In genomic region chr17:51245535-51245934, GRCh38 we compare ENCODE assay signal across 24 cellular contexts.
"Had no signal": no experiment of that assay in that cellular context is flagged by ENCODE, and none has a peak within 500 bp of the region (broad histone marks: within the 10 kb centered on the region; RNA-seq: fewer than 3 reads in every experiment).

No MANE protein-coding gene starts in this region.

- H2AFZ ChIP-seq: hepatocyte had no signal

- DNase-seq: effector memory CD8-positive, alpha-beta T cell; esophagus squamous epithelium; foreskin keratinocyte; head of caudate nucleus; kidney glomerular epithelial cell; mesendoderm; naive thymus-derived CD4-positive, alpha-beta T cell; psoas muscle; retina; right lobe of liver; spleen; stimulated activated CD4-positive, alpha-beta T cell treated with anti-CD3 and anti-CD28 coated beads, Interleukin-15, amount 100 ng/mL, for 24 hours; stimulated activated CD4-positive, alpha-beta T cell treated with anti-CD3 and anti-CD28 coated beads, Interleukin-1b, Interleukin-23, amount 100 ng/mL, for 48 hours; stimulated activated CD4-positive, alpha-beta T cell treated with anti-CD3 and anti-CD28 coated beads, Interleukin-4, amount 100 ng/mL, for 24 hours; testis; upper lobe of right lung had no signal

- H3K4me2 ChIP-seq: hepatocyte had no signal

- H3K27me3 ChIP-seq: esophagus squamous epithelium, foreskin keratinocyte, hepatocyte, neutrophil, right lobe of liver, spleen, testis, tibial nerve, upper lobe of right lung had no signal

- H3K27ac ChIP-seq: epithelial cell of prostate, esophagus squamous epithelium, foreskin keratinocyte, hepatocyte, neutrophil, psoas muscle, right lobe of liver, spleen, testis, tibial nerve, upper lobe of right lung had no signal

- H3K4me1 ChIP-seq: esophagus squamous epithelium, foreskin keratinocyte, psoas muscle, testis, tibial nerve, upper lobe of right lung had no signal

- FAIRE-seq: colon had no signal

- H3K27me3 Mint-ChIP-seq: dendritic cell treated with granulocyte-macrophage colony-stimulating factor and Interleukin-4, amounts not matched to agents 40 ng/mL and 50 ng/mL, for 4 days; effector memory CD8-positive, alpha-beta T cell; naive thymus-derived CD4-positive, alpha-beta T cell; stimulated activated memory B cell treated with anti-CD40 and anti-IgM and Interleukin-4, amounts not matched to agents 10 μg/mL and 1 μg/mL and 100 μg/mL, for 72 hours; stimulated activated naive CD8-positive, alpha-beta T cell treated with anti-CD3 and anti-CD28 coated beads, Interleukin-15, Interleukin-2, amounts not matched to agents 100 ng/mL and 50 ng/mL, for 24 hours had no signal

- H3K36me3 ChIP-seq: neutrophil, right lobe of liver, tibial nerve, upper lobe of right lung had no signal

- H3K4me3 ChIP-seq: esophagus squamous epithelium, hepatocyte, psoas muscle, right lobe of liver, spleen, testis, tibial nerve, upper lobe of right lung had no signal

- H3K9me3 Mint-ChIP-seq: dendritic cell treated with granulocyte-macrophage colony-stimulating factor and Interleukin-4, amounts not matched to agents 40 ng/mL and 50 ng/mL, for 4 days; effector memory CD8-positive, alpha-beta T cell; naive thymus-derived CD4-positive, alpha-beta T cell; stimulated activated memory B cell treated with anti-CD40 and anti-IgM and Interleukin-4, amounts not matched to agents 10 μg/mL and 1 μg/mL and 100 μg/mL, for 72 hours; stimulated activated naive CD8-positive, alpha-beta T cell treated with anti-CD3 and anti-CD28 coated beads, Interleukin-15, Interleukin-2, amounts not matched to agents 100 ng/mL and 50 ng/mL, for 24 hours had no signal

- H3K4me3 Mint-ChIP-seq: dendritic cell treated with granulocyte-macrophage colony-stimulating factor and Interleukin-4, amounts not matched to agents 40 ng/mL and 50 ng/mL, for 4 days; effector memory CD8-positive, alpha-beta T cell; naive thymus-derived CD4-positive, alpha-beta T cell; stimulated activated memory B cell treated with anti-CD40 and anti-IgM and Interleukin-4, amounts not matched to agents 10 μg/mL and 1 μg/mL and 100 μg/mL, for 72 hours; stimulated activated naive CD8-positive, alpha-beta T cell treated with anti-CD3 and anti-CD28 coated beads, Interleukin-15, Interleukin-2, amounts not matched to agents 100 ng/mL and 50 ng/mL, for 24 hours had no signal

- ATAC-seq: effector memory CD8-positive, alpha-beta T cell; foreskin keratinocyte; naive thymus-derived CD4-positive, alpha-beta T cell; psoas muscle; right lobe of liver; stimulated activated memory B cell treated with anti-CD40 and anti-IgM and Interleukin-4, amounts not matched to agents 10 μg/mL and 1 μg/mL and 100 μg/mL, for 72 hours; upper lobe of right lung had no signal

- H3K27ac Mint-ChIP-seq: dendritic cell treated with granulocyte-macrophage colony-stimulating factor and Interleukin-4, amounts not matched to agents 40 ng/mL and 50 ng/mL, for 4 days; stimulated activated memory B cell treated with anti-CD40 and anti-IgM and Interleukin-4, amounts not matched to agents 10 μg/mL and 1 μg/mL and 100 μg/mL, for 72 hours; stimulated activated naive CD8-positive, alpha-beta T cell treated with anti-CD3 and anti-CD28 coated beads, Interleukin-15, Interleukin-2, amounts not matched to agents 100 ng/mL and 50 ng/mL, for 24 hours had no signal

- H3K9me3 ChIP-seq: esophagus squamous epithelium, neutrophil, psoas muscle, right lobe of liver, spleen, testis, tibial nerve, upper lobe of right lung had no signal
